ENCODE assay signal across 23 cellular contexts in genomic region chr9:15287309-15287708, GRCh38.
"Had no signal": no experiment of that assay in that cellular context is flagged by ENCODE, and none has a peak within 500 bp of the region (broad histone marks: within the 10 kb centered on the region; RNA-seq: fewer than 3 reads in every experiment).

No MANE protein-coding gene starts in this region.

- H3K27me3 ChIP-seq: pancreas, tibial nerve had no signal

- ATAC-seq: activated CD4-positive, CD25-positive, alpha-beta regulatory T cell treated with anti-CD3 and anti-CD28 coated beads, Interleukin-2, amount 50 U/mL, for 24 hours; activated naive CD4-positive, alpha-beta T cell treated with anti-CD3 and anti-CD28 coated beads, Interleukin-2, amount 50 U/mL, for 72 hours; esophagus mucosa; pancreas; psoas muscle; right cardiac atrium; stimulated activated naive CD8-positive, alpha-beta T cell treated with anti-CD3 and anti-CD28 coated beads, Interleukin-15, amount 100 ng/mL, for 72 hours had no signal

- H3K36me3 ChIP-seq: left ventricle myocardium inferior, pancreas had no signal

- FAIRE-seq: pancreas had no signal

- H3K9me3 ChIP-seq: left ventricle myocardium inferior, pancreas, psoas muscle had no signal

- H3K27ac ChIP-seq: left ventricle myocardium inferior, pancreas, psoas muscle, tibial nerve, VCaP had no signal

- H3K4me3 ChIP-seq: left ventricle myocardium inferior, pancreas, psoas muscle, tibial nerve had no signal

- H3K4me1 ChIP-seq: left ventricle myocardium inferior, pancreas, psoas muscle, tibial nerve had no signal

- DNase-seq: activated CD4-positive, alpha-beta memory T cell treated with anti-CD3 and anti-CD28 coated beads, Interleukin-2, amount 10 ng/mL, durations not matched to agents 7 days and 5 days; activated CD4-positive, alpha-beta T cell treated with anti-CD3 and anti-CD28 coated beads, Interleukin-2, amount 10 ng/mL, durations not matched to agents 24 days and 14 days; activated gamma-delta T cell; activated T-cell treated with anti-CD3 and anti-CD28 coated beads for 4 hours; aorta; caudate nucleus; dermis blood vessel endothelial cell; effector CD8-positive, alpha-beta T cell; foreskin melanocyte; hippocampal formation; kidney glomerular epithelial cell; left ventricle myocardium inferior; pancreas; psoas muscle; right cardiac atrium; stimulated activated CD4-positive, alpha-beta T cell treated with anti-CD3 and anti-CD28 coated beads, Interleukin-4, amount 100 ng/mL, for 4 hours; stimulated activated naive CD8-positive, alpha-beta T cell treated with anti-CD3 and anti-CD28 coated beads, Interleukin-15, amount 100 ng/mL, for 72 hours; T-helper 9 cell had no signal
